In the genomic region with DNA sequence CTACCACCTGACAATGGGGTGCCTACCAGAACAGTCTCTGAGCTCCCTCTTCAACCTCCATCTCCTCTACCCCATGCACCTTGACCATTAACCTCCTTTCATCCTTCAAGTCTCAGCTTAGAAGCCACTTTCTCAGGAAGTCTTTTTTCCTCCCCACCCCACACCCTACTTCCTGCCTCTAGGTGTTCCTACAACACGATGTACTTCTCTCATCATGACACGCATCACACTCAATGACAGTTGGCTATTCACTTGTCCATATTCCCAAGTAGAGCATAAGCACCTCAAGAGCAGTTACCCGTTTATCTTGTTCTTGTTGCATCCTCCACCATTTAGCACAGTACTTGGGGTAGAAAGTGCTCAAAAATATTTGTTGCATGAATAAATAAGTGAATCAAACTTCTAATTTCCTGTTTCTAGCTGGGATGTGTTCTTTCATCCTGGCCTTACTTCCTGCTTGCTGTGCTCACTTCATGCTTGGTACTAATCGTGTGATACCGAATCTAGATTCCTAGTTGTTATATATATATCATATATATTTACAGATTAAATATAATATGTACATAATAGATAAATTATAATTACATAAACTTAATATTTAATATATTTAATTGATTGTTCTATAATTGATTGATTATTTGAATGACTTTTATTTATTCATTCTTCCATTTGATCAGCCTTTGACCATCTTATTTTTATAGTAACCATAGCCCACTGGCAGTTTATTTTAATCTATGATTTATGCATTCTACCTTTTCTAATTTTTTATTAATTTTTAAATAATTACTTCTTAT, we compare ENCODE assay signal across 1 cellular context.
A peak's percentile ranks its signal among the peaks of the same experiment; 100 is the strongest.
TF ChIP-seq lines count a peak whose summit lies in the region.

No MANE protein-coding gene starts in this region.

TF ChIP-seq in HCT116, 20 proteins besides CTCF, POLR2A, EP300 and RAD21 (continued from another document):
- TF ChIP-seq, protein P1, sequence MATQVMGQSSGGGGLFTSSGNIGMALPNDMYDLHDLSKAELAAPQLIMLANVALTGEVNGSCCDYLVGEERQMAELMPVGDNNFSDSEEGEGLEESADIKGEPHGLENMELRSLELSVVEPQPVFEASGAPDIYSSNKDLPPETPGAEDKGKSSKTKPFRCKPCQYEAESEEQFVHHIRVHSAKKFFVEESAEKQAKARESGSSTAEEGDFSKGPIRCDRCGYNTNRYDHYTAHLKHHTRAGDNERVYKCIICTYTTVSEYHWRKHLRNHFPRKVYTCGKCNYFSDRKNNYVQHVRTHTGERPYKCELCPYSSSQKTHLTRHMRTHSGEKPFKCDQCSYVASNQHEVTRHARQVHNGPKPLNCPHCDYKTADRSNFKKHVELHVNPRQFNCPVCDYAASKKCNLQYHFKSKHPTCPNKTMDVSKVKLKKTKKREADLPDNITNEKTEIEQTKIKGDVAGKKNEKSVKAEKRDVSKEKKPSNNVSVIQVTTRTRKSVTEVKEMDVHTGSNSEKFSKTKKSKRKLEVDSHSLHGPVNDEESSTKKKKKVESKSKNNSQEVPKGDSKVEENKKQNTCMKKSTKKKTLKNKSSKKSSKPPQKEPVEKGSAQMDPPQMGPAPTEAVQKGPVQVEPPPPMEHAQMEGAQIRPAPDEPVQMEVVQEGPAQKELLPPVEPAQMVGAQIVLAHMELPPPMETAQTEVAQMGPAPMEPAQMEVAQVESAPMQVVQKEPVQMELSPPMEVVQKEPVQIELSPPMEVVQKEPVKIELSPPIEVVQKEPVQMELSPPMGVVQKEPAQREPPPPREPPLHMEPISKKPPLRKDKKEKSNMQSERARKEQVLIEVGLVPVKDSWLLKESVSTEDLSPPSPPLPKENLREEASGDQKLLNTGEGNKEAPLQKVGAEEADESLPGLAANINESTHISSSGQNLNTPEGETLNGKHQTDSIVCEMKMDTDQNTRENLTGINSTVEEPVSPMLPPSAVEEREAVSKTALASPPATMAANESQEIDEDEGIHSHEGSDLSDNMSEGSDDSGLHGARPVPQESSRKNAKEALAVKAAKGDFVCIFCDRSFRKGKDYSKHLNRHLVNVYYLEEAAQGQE (IDR thresholded peaks at IDR 0.05; ENCODE audit: low read depth) = no peak
- no peak for TF ChIP-seq ELF1 (IDR thresholded peaks at IDR 0.05; ENCODE audit: borderline replicate concordance, low read depth)
- TF ChIP-seq TCF7L2 (IDR thresholded peaks at IDR 0.05; ENCODE audit: borderline replicate concordance, extremely low read depth, insufficient read depth, insufficient read length) = no peak
- TF ChIP-seq, protein P2, sequence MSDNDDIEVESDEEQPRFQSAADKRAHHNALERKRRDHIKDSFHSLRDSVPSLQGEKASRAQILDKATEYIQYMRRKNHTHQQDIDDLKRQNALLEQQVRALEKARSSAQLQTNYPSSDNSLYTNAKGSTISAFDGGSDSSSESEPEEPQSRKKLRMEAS (IDR thresholded peaks at IDR 0.05) = no peak
- TF ChIP-seq YY1 (IDR thresholded peaks at IDR 0.05; ENCODE audit: extremely low read depth, insufficient replicate concordance, low read depth, low read length) = no peak
- TF ChIP-seq CEBPB (IDR thresholded peaks at IDR 0.05; ENCODE audit: low read depth) = no peak
- no peak for TF ChIP-seq ZNF274 (IDR thresholded peaks at IDR 0.05; ENCODE audit: low read depth, low read length)
- TF ChIP-seq EGR1 (IDR thresholded peaks at IDR 0.05; ENCODE audit: low read depth) = no peak
- 0 out of 2 replicates have a peak, but pooled peaks have one; percentile 2 for TF ChIP-seq SRF (IDR thresholded peaks at IDR 0.05; ENCODE audit: low read depth)
- no peak for TF ChIP-seq POLR2AphosphoS5 (IDR thresholded peaks at IDR 0.05; ENCODE audit: low read depth, low read length)
- no peak for TF ChIP-seq EZH2 (IDR thresholded peaks at IDR 0.05)
- peak; percentile 37; the same call in 1 of the 2 replicates for TF ChIP-seq FOSL1 (IDR thresholded peaks at IDR 0.05; ENCODE audit: low read depth)
- TF ChIP-seq SP1 (IDR thresholded peaks at IDR 0.05; ENCODE audit: low read depth) = no peak; the same call in 1 of the 2 replicates
